ENCODE assay signal across 8 cellular contexts in genomic region chr6:87698618-87699017, GRCh38. TPM values are rescaled to one million over a fixed set of nuclear protein-coding genes. Genes with fewer than 3 reads are reported as not detected.
A peak's percentile ranks its signal among the peaks of the same experiment; 100 is the strongest.
DNase-seq lines count a peak whose midpoint lies in the region; ATAC-seq and TF ChIP-seq lines count a peak whose summit lies in the region.

No MANE protein-coding gene starts in this region.

- peak overlapping the region; percentile 86 to 100 (median 99) for H3K27ac Mint-ChIP-seq in CD14-positive monocyte

- TF ChIP-seq POLR2A in breast epithelium (IDR thresholded peaks at IDR 0.05) = no peak

- H3K4me1 Mint-ChIP-seq in CD14-positive monocyte = peaks cover 43% of the 10 kb centered on the region

- H3K4me3 Mint-ChIP-seq in CD14-positive monocyte = peak overlapping the region; percentile 99

- no peak for ATAC-seq in GM19324 (IDR thresholded peaks at IDR 0.05; ENCODE audit: low FRiP score, unreplicated experiment)
- no peak for ATAC-seq in GM21447 (IDR thresholded peaks at IDR 0.05; ENCODE audit: unreplicated experiment)
- no peak for ATAC-seq in HG03469 (IDR thresholded peaks at IDR 0.05; ENCODE audit: unreplicated experiment)

- H3K27me3 Mint-ChIP-seq in CD14-positive monocyte (ENCODE audit: low read depth in 3 of 3) = no peaks in the 10 kb centered on the region

- no peaks in the 10 kb centered on the region for H3K9me3 ChIP-seq in breast epithelium
- H3K9me3 ChIP-seq in mononuclear cell (ENCODE audit: low read depth, low read length) = no peaks in the 10 kb centered on the region

- H3K27ac ChIP-seq in breast epithelium = peak overlapping the region; percentile 34 to 99

- peaks cover 0 to 4% (median 0%) of the 10 kb centered on the region in 7 donors for H3K9me3 Mint-ChIP-seq in CD14-positive monocyte

- no peaks in the 10 kb centered on the region for H3K36me3 ChIP-seq in breast epithelium

- no peak for DNase-seq in CD14-positive monocyte (ENCODE audit: low spot score)
- DNase-seq in M059J (ENCODE audit: low read depth) = peak; percentile 42
- no peak for DNase-seq in breast epithelium (ENCODE audit: low spot score in 2 of 2)
- DNase-seq in NCI-H526 treated with DMSO at 0.1 percent for 48 hours (lab: John Stamatoyannopoulos, UW) = no peak

- H3K27me3 ChIP-seq in breast epithelium = no peaks in the 10 kb centered on the region
- H3K27me3 ChIP-seq in mononuclear cell (ENCODE audit: insufficient read depth, low read length) = no peaks in the 10 kb centered on the region

- H3K36me3 Mint-ChIP-seq in CD14-positive monocyte = peaks cover 15 to 36% of the 10 kb centered on the region in 2 donors

- H3K4me3 ChIP-seq in breast epithelium = peak overlapping the region; percentile 83 to 98 (median 96)
- peak overlapping the region; percentile 99 for H3K4me3 ChIP-seq in mononuclear cell (ENCODE audit: low read length)

- TF ChIP-seq CTCF in CD14-positive monocyte (IDR thresholded peaks at IDR 0.05) = no peak
- no peak for TF ChIP-seq CTCF in breast epithelium (IDR thresholded peaks at IDR 0.05)

- intact Hi-C loops in CD14-positive monocyte (cut with micrococcal nuclease) (loop anchor here (5.0 to 10.0 kb wide), 3 partner anchors 59 to 129 kb away; partner anchors contain the start of gene ORC3 (in 1 of the 2)), breast epithelium (cut with DNase I; ENCODE audit: low total_unique reads) (no loop called here)

- H3K4me1 ChIP-seq in breast epithelium (peaks cover 0 to 9% of the 10 kb centered on the region in 2 donors), mononuclear cell (ENCODE audit: insufficient read depth, low read length) (peaks cover 41% of the 10 kb centered on the region)

RNA-seq across cellular contexts. Expression of gene AKIRIN2, which starts 3.4 kb away (rescaled TPM):
- polyA plus RNA-seq in CD14-positive monocyte = 100 to 1,000 TPM; 102 to 118 TPM
- 6.2 and 19.5 TPM in 2 replicates for total RNA-seq in M059J (2014; rRNA removed; shearing (Covaris generic))
- total RNA-seq in breast epithelium (10 to 100 TPM; 18.4 to 30.6 (median 22.8) TPM), mononuclear cell (92.1 TPM)
